12 cellular contexts compared by ENCODE assay signal in the genomic region with DNA sequence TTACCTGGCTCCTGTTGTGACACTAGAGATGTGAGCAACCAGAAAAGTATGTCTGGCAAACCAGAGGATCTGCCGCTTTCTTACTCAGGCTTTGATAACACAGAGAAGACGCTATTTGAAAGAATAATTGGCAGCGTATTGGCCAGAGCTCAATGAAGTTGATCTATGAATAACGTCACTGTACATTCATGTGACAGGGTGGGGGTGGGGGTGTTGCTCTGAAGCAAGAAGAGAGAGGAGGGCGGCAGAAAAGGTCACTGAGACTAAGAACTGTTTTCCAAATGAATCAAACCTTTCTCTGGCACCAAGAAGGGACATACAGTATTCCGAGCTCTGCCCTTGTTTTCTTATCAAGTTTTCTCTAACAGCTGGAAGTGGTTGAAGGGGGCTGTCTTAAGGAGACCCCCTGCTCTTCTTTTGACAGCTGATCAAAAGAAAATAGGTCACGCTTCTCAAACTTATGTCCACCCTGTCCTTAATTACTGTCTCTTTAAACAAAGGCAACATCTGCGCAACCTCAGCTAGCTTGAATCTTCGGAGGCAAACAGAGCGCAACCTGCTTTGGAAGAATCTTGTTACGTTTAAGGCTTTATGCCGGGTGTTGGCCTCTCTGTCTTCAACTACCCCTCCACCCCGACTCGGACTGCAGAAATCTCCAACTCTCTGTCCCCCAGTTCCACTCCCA. TPM values are rescaled to one million over a fixed set of nuclear protein-coding genes. Genes with fewer than 3 reads are reported as not detected.
DNase-seq lines count a peak whose midpoint lies in the region; ATAC-seq, FAIRE-seq and TF ChIP-seq lines count a peak whose summit lies in the region.
"Had no signal": no experiment of that assay in that cellular context is flagged by ENCODE, and none has a peak within 500 bp of the region (broad histone marks: within the 10 kb centered on the region; RNA-seq: fewer than 3 reads in every experiment).

No MANE protein-coding gene starts in this region.

- H3K4me2 ChIP-seq in keratinocyte (ENCODE audit: control insufficient read depth, extremely low read depth, insufficient read depth, low read depth, low read length), result peak overlapping the region; percentile 92

- H3K79me2 ChIP-seq in keratinocyte (ENCODE audit: control insufficient read depth, insufficient read depth, low read length), result no peaks in the 10 kb centered on the region

- H3K27me3 ChIP-seq in Caco-2 (replicated peaks; ENCODE audit: control insufficient read depth, insufficient read depth, low read length) (no peaks in the 10 kb centered on the region), keratinocyte (ENCODE audit: control insufficient read depth, extremely low read depth, insufficient read depth, low read length) (peaks cover 93% of the 10 kb centered on the region)

- H3K4me1 ChIP-seq in Caco-2 (no peaks in the 10 kb centered on the region), keratinocyte (ENCODE audit: control insufficient read depth, extremely low read depth, insufficient read depth, low read length) (peaks cover 17% of the 10 kb centered on the region)

- H3K36me3 ChIP-seq in Caco-2 (ENCODE audit: control insufficient read depth, insufficient read depth, low read length) (no peaks in the 10 kb centered on the region), keratinocyte (ENCODE audit: control insufficient read depth in 2 of 2, extremely low read depth in 1 of 2, insufficient read depth in 2 of 2, low read length in 2 of 2) (no peaks in the 10 kb centered on the region)
- H3K36me3 ChIP-seq: sigmoid colon had no signal

- no peak for FAIRE-seq in keratinocyte (lab: Jason Lieb, UNC)

- no peak for TF ChIP-seq CTCF in 22Rv1 (IDR thresholded peaks at IDR 0.05)
- TF ChIP-seq CTCF in Caco-2 (IDR thresholded peaks at IDR 0.05; ENCODE audit: insufficient read depth in 1 of 2, low read depth in 1 of 2, low read length in 1 of 2, severe bottlenecking in 1 of 2, unreplicated experiment in 1 of 2), result no peak
- no peak for TF ChIP-seq CTCF in keratinocyte (optimal IDR thresholded peaks at IDR 0.05 in 1 of 3, IDR thresholded peaks at IDR 0.05 in 1 of 3, conservative IDR thresholded peaks at IDR 0.05 in 1 of 3; ENCODE audit: extremely low read depth in 1 of 3, insufficient read depth in 2 of 3, low read length in 3 of 3)

- dilution Hi-C loops in keratinocyte (cut with MboI; ENCODE audit: extremely low pct_ligation_motif_present, low sequenced_read_pairs), result no loop called here

- H3K27ac Mint-ChIP-seq in Caco-2 (ENCODE audit: unreplicated experiment), result no peak overlapping the region
- H3K27ac Mint-ChIP-seq: activated naive CD4-positive, alpha-beta T cell treated with anti-CD3 and anti-CD28 coated beads, Interleukin-2, amount 50 U/mL, for 24 hours had no signal

- CTCF ChIA-PET in Caco-2 (lab: Charles Lee), result no interaction called here

- H3K4me3 ChIP-seq in Caco-2 (ENCODE audit: low read depth, low read length), result peak overlapping the region; percentile 60
- peak overlapping the region in 1 of 3 experiments; percentile 68 for H3K4me3 ChIP-seq in keratinocyte (ENCODE audit: control insufficient read depth in 2 of 3, extremely low read depth in 1 of 3, insufficient read depth in 2 of 3, low read depth in 1 of 3, low read length in 3 of 3)

- no peaks in the 10 kb centered on the region for H4K20me1 ChIP-seq in keratinocyte (ENCODE audit: control insufficient read depth, extremely low read depth, insufficient read depth, low read length)

- H3K4me3 Mint-ChIP-seq in Caco-2 (ENCODE audit: unreplicated experiment), result peak overlapping the region; percentile 76

- ATAC-seq in HG03469 (IDR thresholded peaks at IDR 0.05; ENCODE audit: unreplicated experiment), result no peak
- ATAC-seq: left cardiac atrium had no signal

- H3K4me1 Mint-ChIP-seq in Caco-2 (ENCODE audit: low read depth, unreplicated experiment), result no peaks in the 10 kb centered on the region

- POLR2A ChIA-PET in Caco-2 (lab: Charles Lee), result no interaction called here

- H3K36me3 Mint-ChIP-seq in Caco-2 (ENCODE audit: insufficient read depth, unreplicated experiment), result peaks cover 5% of the 10 kb centered on the region

- H3K27ac ChIP-seq in 22Rv1, result peak overlapping the region; percentile 80
- H3K27ac ChIP-seq in keratinocyte (ENCODE audit: control insufficient read depth, insufficient read depth, low read length), result no peak overlapping the region
- H3K27ac ChIP-seq: sigmoid colon had no signal

- H2AFZ ChIP-seq in keratinocyte (ENCODE audit: control insufficient read depth, low read length), result no peak overlapping the region

- H3K9ac ChIP-seq in keratinocyte (ENCODE audit: control insufficient read depth, extremely low read depth, insufficient read depth, low read length), result no peak overlapping the region

- no peaks in the 10 kb centered on the region for H3K9me3 ChIP-seq in Caco-2
- H3K9me3 ChIP-seq in keratinocyte (ENCODE audit: control insufficient read depth, low read depth, low read length), result peaks cover 3% of the 10 kb centered on the region

- no peaks in the 10 kb centered on the region for H3K9me1 ChIP-seq in keratinocyte (ENCODE audit: control insufficient read depth, extremely low read depth, insufficient read depth, low read length)

- BruUV-seq in Caco-2 (replicated peaks; lab: Mats Ljungman, UMichigan), result no TSS peak

- no peaks in the 10 kb centered on the region for H3K9me3 Mint-ChIP-seq in Caco-2 (ENCODE audit: unreplicated experiment)

- no peak for DNase-seq in Caco-2
- DNase-seq in OCI-M1 (lab: John Stamatoyannopoulos, UW), result peak; percentile 52
- no peak for DNase-seq in keratinocyte (ENCODE audit: low read depth, low spot score)
- no peak for DNase-seq in stimulated activated CD4-positive, alpha-beta T cell treated with anti-CD3 and anti-CD28 coated beads, Interleukin-2, amount 100 ng/mL, for 48 hours
- no peak for DNase-seq in HuH-7.5 (ENCODE audit: low spot score)
- DNase-seq in DMS114 treated with DMSO at 0.1 percent for 48 hours (lab: John Stamatoyannopoulos, UW; ENCODE audit: unreplicated experiment), result no peak
- DNase-seq: DND-41, left cardiac atrium, sigmoid colon had no signal

- peaks cover 11% of the 10 kb centered on the region for H3K27me3 Mint-ChIP-seq in Caco-2 (ENCODE audit: insufficient read depth, unreplicated experiment)

- intact Hi-C loops in Caco-2 (cut with micrococcal nuclease; ENCODE audit: unreplicated experiment), result no loop called here

RNA-seq across cellular contexts. Expression of a gene that starts 1.5 kb away (rescaled TPM):
- total RNA-seq in Caco-2 (2022), result 0.28 and 0.86 TPM in 2 replicates
- polyA plus RNA-seq in keratinocyte, result under 0.01 to 0.01 TPM (median 0.01 TPM) in 3 replicates
- polyA plus RNA-seq in keratinocyte (2011; ENCODE audit: low read depth), result not detected
- 0.01 TPM in 2 replicates for polyA plus RNA-seq in keratinocyte (2011; cell fraction: cytosol; rRNA removed)
- 0.03 and 0.06 TPM in 2 replicates for polyA plus RNA-seq in keratinocyte (2011; cell fraction: nucleus; rRNA removed)
- 0.01 and 0.02 TPM in 2 replicates for polyA plus RNA-seq in keratinocyte (2012; ENCODE audit: low replicate concordance)
- polyA minus RNA-seq in keratinocyte, result 0.03 TPM in 2 of 3 replicates, not detected in the other
- not detected for polyA minus RNA-seq in keratinocyte (2011; cell fraction: cytosol; rRNA and poly(A)+ RNA removed)
- 0.08 and 0.11 TPM in 2 replicates for polyA minus RNA-seq in keratinocyte (2011; cell fraction: nucleus; rRNA and poly(A)+ RNA removed)
